In genomic region chr12:103978384-103978982, GRCh38 we compare ENCODE assay signal across 15 cellular contexts.
DNase-seq lines count a peak whose midpoint lies in the region; ATAC-seq and TF ChIP-seq lines count a peak whose summit lies in the region.
"Had no signal": no experiment of that assay in that cellular context is flagged by ENCODE, and none has a peak within 500 bp of the region (broad histone marks: within the 10 kb centered on the region; RNA-seq: fewer than 3 reads in every experiment).

No MANE protein-coding gene starts in this region.

- H3K27me3 Mint-ChIP-seq in activated T-cell treated with anti-CD3 and anti-CD28 coated beads, Interleukin-2, amount 50 U/mL, for 24 hours: no peaks in the 10 kb centered on the region
- H3K27me3 Mint-ChIP-seq in activated naive CD8-positive, alpha-beta T cell treated with anti-CD3 and anti-CD28 coated beads, Interleukin-2, amount 50 U/mL, for 24 hours: no peaks in the 10 kb centered on the region
- no peaks in the 10 kb centered on the region for H3K27me3 Mint-ChIP-seq in stimulated activated memory B cell treated with anti-CD40 and anti-IgM and Interleukin-4, amounts not matched to agents 10 μg/mL and 1 μg/mL and 100 μg/mL, for 72 hours

- H3K36me3 Mint-ChIP-seq in activated T-cell treated with anti-CD3 and anti-CD28 coated beads, Interleukin-2, amount 50 U/mL, for 24 hours (ENCODE audit: low read depth): peaks cover 86% of the 10 kb centered on the region
- H3K36me3 Mint-ChIP-seq in activated naive CD8-positive, alpha-beta T cell treated with anti-CD3 and anti-CD28 coated beads, Interleukin-2, amount 50 U/mL, for 24 hours (ENCODE audit: low read depth): peaks cover 49% of the 10 kb centered on the region
- H3K36me3 Mint-ChIP-seq in stimulated activated memory B cell treated with anti-CD40 and anti-IgM and Interleukin-4, amounts not matched to agents 10 μg/mL and 1 μg/mL and 100 μg/mL, for 72 hours: peaks cover 44% of the 10 kb centered on the region

- no peak for TF ChIP-seq CTCF in GM12865 (IDR thresholded peaks at IDR 0.05; ENCODE audit: insufficient read depth, low read depth, low read length, missing control alignments)

- no peak for DNase-seq in activated T-cell treated with anti-CD3 and anti-CD28 coated beads, Interleukin-2, amount 50 U/mL, for 24 hours
- no peak for DNase-seq in activated T-cell treated with anti-CD3 and anti-CD28 coated beads, Interleukin-2, amount 50 U/mL, for 48 hours
- peak; percentile 7 for DNase-seq in GM12865 (ENCODE audit: low read depth)
- DNase-seq in activated naive CD8-positive, alpha-beta T cell treated with anti-CD3 and anti-CD28 coated beads, Interleukin-2, amount 50 U/mL, for 24 hours: no peak
- DNase-seq in DMS 273 (lab: John Stamatoyannopoulos, UW; ENCODE audit: unreplicated experiment): no peak
- DNase-seq: ACHN, HCEC 1CT, Kasumi-1, NCI-H1417 treated with DMSO at 0.1 percent for 48 hours, NCI-H2029, NCI-H2171 treated with DMSO at 0.1 percent for 48 hours, NCI-H774 had no signal

- H3K4me1 Mint-ChIP-seq in activated T-cell treated with anti-CD3 and anti-CD28 coated beads, Interleukin-2, amount 50 U/mL, for 24 hours (ENCODE audit: low read depth): peaks cover 13% of the 10 kb centered on the region
- H3K4me1 Mint-ChIP-seq in activated naive CD8-positive, alpha-beta T cell treated with anti-CD3 and anti-CD28 coated beads, Interleukin-2, amount 50 U/mL, for 24 hours: peaks cover 11% of the 10 kb centered on the region
- H3K4me1 Mint-ChIP-seq in stimulated activated memory B cell treated with anti-CD40 and anti-IgM and Interleukin-4, amounts not matched to agents 10 μg/mL and 1 μg/mL and 100 μg/mL, for 72 hours: peaks cover 26% of the 10 kb centered on the region

- no peak overlapping the region for H3K4me3 ChIP-seq in GM12865 (ENCODE audit: low read depth, low read length)

- peak overlapping the region; percentile 42 for H3K27ac Mint-ChIP-seq in activated T-cell treated with anti-CD3 and anti-CD28 coated beads, Interleukin-2, amount 50 U/mL, for 24 hours
- peak overlapping the region; percentile 28 for H3K27ac Mint-ChIP-seq in activated naive CD8-positive, alpha-beta T cell treated with anti-CD3 and anti-CD28 coated beads, Interleukin-2, amount 50 U/mL, for 24 hours
- no peak overlapping the region for H3K27ac Mint-ChIP-seq in stimulated activated memory B cell treated with anti-CD40 and anti-IgM and Interleukin-4, amounts not matched to agents 10 μg/mL and 1 μg/mL and 100 μg/mL, for 72 hours

- no peaks in the 10 kb centered on the region for H3K9me3 Mint-ChIP-seq in activated T-cell treated with anti-CD3 and anti-CD28 coated beads, Interleukin-2, amount 50 U/mL, for 24 hours
- H3K9me3 Mint-ChIP-seq in activated naive CD8-positive, alpha-beta T cell treated with anti-CD3 and anti-CD28 coated beads, Interleukin-2, amount 50 U/mL, for 24 hours: no peaks in the 10 kb centered on the region
- no peaks in the 10 kb centered on the region for H3K9me3 Mint-ChIP-seq in stimulated activated memory B cell treated with anti-CD40 and anti-IgM and Interleukin-4, amounts not matched to agents 10 μg/mL and 1 μg/mL and 100 μg/mL, for 72 hours

- no peak overlapping the region for H3K4me3 Mint-ChIP-seq in activated T-cell treated with anti-CD3 and anti-CD28 coated beads, Interleukin-2, amount 50 U/mL, for 24 hours
- no peak overlapping the region for H3K4me3 Mint-ChIP-seq in activated naive CD8-positive, alpha-beta T cell treated with anti-CD3 and anti-CD28 coated beads, Interleukin-2, amount 50 U/mL, for 24 hours
- H3K4me3 Mint-ChIP-seq in stimulated activated memory B cell treated with anti-CD40 and anti-IgM and Interleukin-4, amounts not matched to agents 10 μg/mL and 1 μg/mL and 100 μg/mL, for 72 hours: no peak overlapping the region

- no peak for ATAC-seq in activated naive CD8-positive, alpha-beta T cell treated with anti-CD3 and anti-CD28 coated beads, Interleukin-2, amount 50 U/mL, for 24 hours
- ATAC-seq in stimulated activated memory B cell treated with anti-CD40 and anti-IgM and Interleukin-4, amounts not matched to agents 10 μg/mL and 1 μg/mL and 100 μg/mL, for 72 hours: peak; percentile 82
- ATAC-seq in HG03469 (IDR thresholded peaks at IDR 0.05; ENCODE audit: unreplicated experiment): no peak
- ATAC-seq in GM18502 (IDR thresholded peaks at IDR 0.05; ENCODE audit: poor library complexity, unreplicated experiment): no peak
